In genomic region chr9:28678097-28678496, GRCh38 we compare ENCODE assay signal across 16 cellular contexts.
"Had no signal": no experiment of that assay in that cellular context is flagged by ENCODE, and none has a peak within 500 bp of the region (broad histone marks: within the 10 kb centered on the region; RNA-seq: fewer than 3 reads in every experiment).

No MANE protein-coding gene starts in this region.

- H3K9me3 ChIP-seq: ascending aorta had no signal

- H3K4me2 ChIP-seq: hepatocyte had no signal

- H3K27ac Mint-ChIP-seq: activated naive CD4-positive, alpha-beta T cell treated with anti-CD3 and anti-CD28 coated beads for 36 hours; nephron; progenitor cell of endocrine pancreas had no signal

- H3K27me3 Mint-ChIP-seq: progenitor cell of endocrine pancreas had no signal

- H3K4me1 Mint-ChIP-seq: nephron had no signal

- H3K36me3 ChIP-seq: ascending aorta had no signal

- H3K4me3 Mint-ChIP-seq: activated naive CD4-positive, alpha-beta T cell treated with anti-CD3 and anti-CD28 coated beads for 36 hours; nephron had no signal

- ATAC-seq: esophagus mucosa, right cardiac atrium had no signal

- H3K4me3 ChIP-seq: ascending aorta, dorsolateral prefrontal cortex, hepatocyte, skin epidermis had no signal

- DNase-seq: activated CD4-positive, alpha-beta T cell treated with anti-CD3 and anti-CD28 coated beads for 1 hour; activated CD4-positive, alpha-beta T cell treated with anti-CD3 and anti-CD28 coated beads, Interleukin-2, amount 50 U/mL, for 4 hours; activated naive CD4-positive, alpha-beta T cell treated with anti-CD3 and anti-CD28 coated beads for 36 hours; activated T-cell treated with anti-CD3 and anti-CD28 coated beads for 4 hours; dorsolateral prefrontal cortex; occipital lobe; right cardiac atrium; stimulated activated CD4-positive, alpha-beta T cell treated with anti-CD3 and anti-CD28 coated beads, Interleukin-4, amount 100 ng/mL, for 24 hours; stimulated activated naive CD4-positive, alpha-beta T cell; trophoblast cell had no signal

- H2AFZ ChIP-seq: hepatocyte had no signal

- H3K27me3 ChIP-seq: ascending aorta, dorsolateral prefrontal cortex, hepatocyte had no signal

- H3K9me3 Mint-ChIP-seq: nephron had no signal

- H3K79me2 ChIP-seq: hepatocyte had no signal

- H3K27ac ChIP-seq: ascending aorta, dorsolateral prefrontal cortex, hepatocyte, skin epidermis had no signal

- H3K4me1 ChIP-seq: ascending aorta had no signal
